In genomic region chr3:191166366-191166765, GRCh38 we compare ENCODE assay signal across 40 cellular contexts. TPM values are rescaled to one million over a fixed set of nuclear protein-coding genes. Genes with fewer than 3 reads are reported as not detected.
"Had no signal": no experiment of that assay in that cellular context is flagged by ENCODE, and none has a peak within 500 bp of the region (broad histone marks: within the 10 kb centered on the region; RNA-seq: fewer than 3 reads in every experiment).

No MANE protein-coding gene starts in this region.

- H3K4me1 Mint-ChIP-seq: activated CD4-positive, alpha-beta T cell treated with anti-CD3 and anti-CD28 coated beads, Interleukin-2, amount 10 ng/mL, durations not matched to agents 24 days and 14 days; activated naive CD8-positive, alpha-beta T cell treated with anti-CD3 and anti-CD28 coated beads, Interleukin-2, amount 10 ng/mL, durations not matched to agents 7 days and 5 days; activated naive CD8-positive, alpha-beta T cell treated with anti-CD3 and anti-CD28 coated beads, Interleukin-2, amount 50 U/mL, for 24 hours; activated T-helper 17 cell treated with anti-CD3 and anti-CD28 coated beads, Interleukin-2, amount 50 U/mL, for 72 hours; central memory CD8-positive, alpha-beta T cell had no signal

- H3K27ac Mint-ChIP-seq: activated B cell treated with CpG ODN at 0.5 μM for 24 hours; activated CD4-positive, alpha-beta memory T cell treated with anti-CD3 and anti-CD28 coated beads for 36 hours; activated CD4-positive, alpha-beta T cell treated with anti-CD3 and anti-CD28 coated beads, Interleukin-2, amount 10 ng/mL, durations not matched to agents 24 days and 14 days; activated CD8-positive, alpha-beta T cell treated with anti-CD3 and anti-CD28 coated beads for 36 hours; activated naive CD4-positive, alpha-beta T cell treated with anti-CD3 and anti-CD28 coated beads for 36 hours; activated naive CD4-positive, alpha-beta T cell treated with anti-CD3 and anti-CD28 coated beads, Interleukin-2, amount 50 U/mL, for 72 hours; activated naive CD8-positive, alpha-beta T cell treated with anti-CD3 and anti-CD28 coated beads, Interleukin-2, amount 10 ng/mL, durations not matched to agents 7 days and 5 days; activated naive CD8-positive, alpha-beta T cell treated with anti-CD3 and anti-CD28 coated beads, Interleukin-2, amount 50 U/mL, for 24 hours; activated T-cell treated with anti-CD3 and anti-CD28 coated beads, Interleukin-2, amount 50 U/mL, for 72 hours; activated T-helper 1 cell treated with anti-CD3 and anti-CD28 coated beads, Interleukin-12 subunit alpha, Interleukin-12 subunit beta, Interleukin-2, Interleukin-4 antibody, amounts not matched to agents 30 ng/mL and 10 ng/mL and 1 ng/mL, durations not matched to agents 14 hours and 24 hours and 36 hours; activated T-helper 17 cell treated with anti-CD3 and anti-CD28 coated beads, Interleukin-2, amount 50 U/mL, for 72 hours; T-helper 1 cell treated with Interleukin-12 subunit alpha and Interleukin-12 subunit beta and Interleukin-4 antibody, amounts not matched to agents 30 μg/mL and 1 μg/mL, for 36 hours; T-helper 2 cell treated with Interferon-gamma antibody and Interleukin-4, amounts not matched to agents 5 μg/mL and 100 μg/mL, for 36 hours had no signal

- H3K4me3 ChIP-seq: ascending aorta, cardiac muscle cell had no signal

- FAIRE-seq: bronchial epithelial cell, TTC549 had no signal

- H3K9me3 Mint-ChIP-seq: activated CD4-positive, alpha-beta T cell treated with anti-CD3 and anti-CD28 coated beads, Interleukin-2, amount 10 ng/mL, durations not matched to agents 24 days and 14 days; activated CD8-positive, alpha-beta T cell treated with anti-CD3 and anti-CD28 coated beads for 36 hours; activated T-helper 1 cell treated with anti-CD3 and anti-CD28 coated beads, Interleukin-12 subunit alpha, Interleukin-12 subunit beta, Interleukin-2, Interleukin-4 antibody, amounts not matched to agents 30 ng/mL and 10 ng/mL and 1 ng/mL, durations not matched to agents 14 hours and 24 hours and 36 hours; T-helper 1 cell treated with Interleukin-12 subunit alpha and Interleukin-12 subunit beta and Interleukin-4 antibody, amounts not matched to agents 30 μg/mL and 1 μg/mL, for 36 hours; T-helper 2 cell treated with Interferon-gamma antibody and Interleukin-4, amounts not matched to agents 5 μg/mL and 100 μg/mL, for 36 hours had no signal

- H3K4me3 Mint-ChIP-seq: activated B cell treated with CpG ODN at 0.5 μM for 24 hours; activated CD4-positive, alpha-beta memory T cell treated with anti-CD3 and anti-CD28 coated beads for 36 hours; activated CD4-positive, alpha-beta T cell treated with anti-CD3 and anti-CD28 coated beads, Interleukin-2, amount 10 ng/mL, durations not matched to agents 24 days and 14 days; activated CD8-positive, alpha-beta T cell treated with anti-CD3 and anti-CD28 coated beads for 36 hours; activated naive CD4-positive, alpha-beta T cell treated with anti-CD3 and anti-CD28 coated beads for 36 hours; activated naive CD8-positive, alpha-beta T cell treated with anti-CD3 and anti-CD28 coated beads, Interleukin-2, amount 10 ng/mL, durations not matched to agents 7 days and 5 days; activated naive CD8-positive, alpha-beta T cell treated with anti-CD3 and anti-CD28 coated beads, Interleukin-2, amount 50 U/mL, for 24 hours; activated T-cell treated with anti-CD3 and anti-CD28 coated beads, Interleukin-2, amount 50 U/mL, for 4 hours; activated T-cell treated with anti-CD3 and anti-CD28 coated beads, Interleukin-2, amount 50 U/mL, for 72 hours; activated T-helper 1 cell treated with anti-CD3 and anti-CD28 coated beads, Interleukin-12 subunit alpha, Interleukin-12 subunit beta, Interleukin-2, Interleukin-4 antibody, amounts not matched to agents 30 ng/mL and 10 ng/mL and 1 ng/mL, durations not matched to agents 14 hours and 24 hours and 36 hours; activated T-helper 17 cell treated with anti-CD3 and anti-CD28 coated beads, Interleukin-2, amount 50 U/mL, for 72 hours; brain; central memory CD8-positive, alpha-beta T cell; T-helper 1 cell treated with Interleukin-12 subunit alpha and Interleukin-12 subunit beta and Interleukin-4 antibody, amounts not matched to agents 30 μg/mL and 1 μg/mL, for 36 hours; T-helper 2 cell treated with Interferon-gamma antibody and Interleukin-4, amounts not matched to agents 5 μg/mL and 100 μg/mL, for 36 hours had no signal

- H3K4me1 ChIP-seq: ascending aorta had no signal

- ATAC-seq: activated CD8-positive, alpha-beta T cell treated with anti-CD3 and anti-CD28 coated beads for 36 hours; activated naive CD4-positive, alpha-beta T cell treated with anti-CD3 and anti-CD28 coated beads, Interleukin-2, amount 50 U/mL, for 72 hours; activated naive CD8-positive, alpha-beta T cell treated with anti-CD3 and anti-CD28 coated beads, Interleukin-2, amount 50 U/mL, for 24 hours; activated T-cell treated with anti-CD3 and anti-CD28 coated beads, Interleukin-2, amount 50 U/mL, for 4 hours; activated T-cell treated with anti-CD3 and anti-CD28 coated beads, Interleukin-2, amount 50 U/mL, for 72 hours; activated T-helper 17 cell treated with anti-CD3 and anti-CD28 coated beads, Interleukin-2, amount 50 U/mL, for 72 hours had no signal

- H3K9me3 ChIP-seq: ascending aorta had no signal

- DNase-seq: activated B cell treated with CpG ODN at 0.5 μM for 24 hours; activated CD4-positive, alpha-beta memory T cell treated with anti-CD3 and anti-CD28 coated beads for 36 hours; activated CD4-positive, alpha-beta T cell treated with anti-CD3 and anti-CD28 coated beads for 4 hours; activated CD4-positive, alpha-beta T cell treated with anti-CD3 and anti-CD28 coated beads, Interleukin-2, amount 10 ng/mL, durations not matched to agents 24 days and 14 days; activated CD4-positive, alpha-beta T cell treated with anti-CD3 and anti-CD28 coated beads, Interleukin-2, amount 50 U/mL, for 1 hour; activated CD4-positive, alpha-beta T cell treated with anti-CD3 and anti-CD28 coated beads, Interleukin-2, amount 50 U/mL, for 4 hours; activated CD4-positive, CD25-positive, alpha-beta regulatory T cell treated with anti-CD3 and anti-CD28 coated beads, Interleukin-2, amount 50 U/mL, for 72 hours; activated CD8-positive, alpha-beta memory T cell treated with anti-CD3 and anti-CD28 coated beads, Interleukin-2, amount 50 U/mL, for 4 hours; activated CD8-positive, alpha-beta T cell treated with anti-CD3 and anti-CD28 coated beads for 36 hours; activated effector memory CD4-positive, alpha-beta T cell treated with anti-CD3 and anti-CD28 coated beads, Interleukin-2, amount 50 U/mL, for 16 hours; activated gamma-delta T cell treated with Interleukin-2 at 50 U/mL for 16 hours; activated naive CD4-positive, alpha-beta T cell; activated naive CD4-positive, alpha-beta T cell treated with anti-CD3 and anti-CD28 coated beads for 36 hours; activated naive CD4-positive, alpha-beta T cell treated with anti-CD3 and anti-CD28 coated beads, Interleukin-2, amount 50 U/mL, for 16 hours; activated naive CD8-positive, alpha-beta T cell treated with anti-CD3 and anti-CD28 coated beads, Interleukin-2, amount 10 ng/mL, durations not matched to agents 7 days and 5 days; activated naive CD8-positive, alpha-beta T cell treated with anti-CD3 and anti-CD28 coated beads, Interleukin-2, amount 50 U/mL, for 24 hours; activated T-cell treated with anti-CD3 and anti-CD28 coated beads for 4 hours; activated T-cell treated with anti-CD3 and anti-CD28 coated beads, Interleukin-2, amount 50 U/mL, for 1 hour; activated T-cell treated with anti-CD3 and anti-CD28 coated beads, Interleukin-2, amount 50 U/mL, for 4 hours; activated T-cell treated with anti-CD3 and anti-CD28 coated beads, Interleukin-2, amount 50 U/mL, for 72 hours; amygdala; anterior cingulate cortex; caudate nucleus; cerebellar nuclear complex; T-helper 2 cell; T-helper 9 cell had no signal

- H3K36me3 ChIP-seq: ascending aorta, cardiac muscle cell had no signal

- H3K27ac ChIP-seq: ascending aorta, cardiac muscle cell, VCaP had no signal

- H3K27me3 ChIP-seq: ascending aorta, cardiac muscle cell had no signal

- H3K36me3 Mint-ChIP-seq: activated CD4-positive, alpha-beta memory T cell treated with anti-CD3 and anti-CD28 coated beads for 36 hours; activated naive CD4-positive, alpha-beta T cell treated with anti-CD3 and anti-CD28 coated beads, Interleukin-2, amount 50 U/mL, for 72 hours; activated naive CD8-positive, alpha-beta T cell treated with anti-CD3 and anti-CD28 coated beads, Interleukin-2, amount 10 ng/mL, durations not matched to agents 7 days and 5 days; brain had no signal

- H3K27me3 Mint-ChIP-seq: activated B cell treated with CpG ODN at 0.5 μM for 24 hours; activated CD4-positive, alpha-beta memory T cell treated with anti-CD3 and anti-CD28 coated beads for 36 hours; activated CD4-positive, alpha-beta T cell treated with anti-CD3 and anti-CD28 coated beads, Interleukin-2, amount 10 ng/mL, durations not matched to agents 24 days and 14 days; activated CD8-positive, alpha-beta T cell treated with anti-CD3 and anti-CD28 coated beads for 36 hours; activated naive CD8-positive, alpha-beta T cell treated with anti-CD3 and anti-CD28 coated beads, Interleukin-2, amount 10 ng/mL, durations not matched to agents 7 days and 5 days; activated naive CD8-positive, alpha-beta T cell treated with anti-CD3 and anti-CD28 coated beads, Interleukin-2, amount 50 U/mL, for 24 hours; activated T-helper 17 cell treated with anti-CD3 and anti-CD28 coated beads, Interleukin-2, amount 50 U/mL, for 72 hours; central memory CD8-positive, alpha-beta T cell had no signal

RNA-seq across cellular contexts. Expression of gene OSTN, which starts 32.7 kb away (rescaled TPM):
- total RNA-seq: activated B cell treated with CpG ODN at 0.5 μM for 24 hours; activated CD4-positive, alpha-beta memory T cell treated with anti-CD3 and anti-CD28 coated beads for 36 hours; activated CD4-positive, alpha-beta T cell treated with anti-CD3 and anti-CD28 coated beads, Interleukin-2, amount 10 ng/mL, durations not matched to agents 24 days and 14 days; activated CD8-positive, alpha-beta memory T cell treated with anti-CD3 and anti-CD28 coated beads for 36 hours; activated CD8-positive, alpha-beta T cell treated with anti-CD3 and anti-CD28 coated beads for 36 hours; activated naive CD4-positive, alpha-beta T cell treated with anti-CD3 and anti-CD28 coated beads for 36 hours; activated naive CD4-positive, alpha-beta T cell treated with anti-CD3 and anti-CD28 coated beads, Interleukin-2, amount 50 U/mL, for 72 hours; activated naive CD8-positive, alpha-beta T cell treated with anti-CD3 and anti-CD28 coated beads, Interleukin-2, amount 10 ng/mL, durations not matched to agents 7 days and 5 days; activated T-cell treated with anti-CD3 and anti-CD28 coated beads, Interleukin-2, amount 50 U/mL, for 4 hours; activated T-cell treated with anti-CD3 and anti-CD28 coated beads, Interleukin-2, amount 50 U/mL, for 72 hours; activated T-helper 1 cell treated with anti-CD3 and anti-CD28 coated beads, Interleukin-12 subunit alpha, Interleukin-12 subunit beta, Interleukin-2, Interleukin-4 antibody, amounts not matched to agents 30 ng/mL and 10 ng/mL and 1 ng/mL, durations not matched to agents 14 hours and 24 hours and 36 hours; activated T-helper 17 cell treated with anti-CD3 and anti-CD28 coated beads, Interleukin-2, amount 50 U/mL, for 72 hours; ascending aorta; bronchial epithelial cell; chondrocyte had no signal
- polyA plus RNA-seq: cardiac muscle cell had no signal
